In the genomic region with DNA sequence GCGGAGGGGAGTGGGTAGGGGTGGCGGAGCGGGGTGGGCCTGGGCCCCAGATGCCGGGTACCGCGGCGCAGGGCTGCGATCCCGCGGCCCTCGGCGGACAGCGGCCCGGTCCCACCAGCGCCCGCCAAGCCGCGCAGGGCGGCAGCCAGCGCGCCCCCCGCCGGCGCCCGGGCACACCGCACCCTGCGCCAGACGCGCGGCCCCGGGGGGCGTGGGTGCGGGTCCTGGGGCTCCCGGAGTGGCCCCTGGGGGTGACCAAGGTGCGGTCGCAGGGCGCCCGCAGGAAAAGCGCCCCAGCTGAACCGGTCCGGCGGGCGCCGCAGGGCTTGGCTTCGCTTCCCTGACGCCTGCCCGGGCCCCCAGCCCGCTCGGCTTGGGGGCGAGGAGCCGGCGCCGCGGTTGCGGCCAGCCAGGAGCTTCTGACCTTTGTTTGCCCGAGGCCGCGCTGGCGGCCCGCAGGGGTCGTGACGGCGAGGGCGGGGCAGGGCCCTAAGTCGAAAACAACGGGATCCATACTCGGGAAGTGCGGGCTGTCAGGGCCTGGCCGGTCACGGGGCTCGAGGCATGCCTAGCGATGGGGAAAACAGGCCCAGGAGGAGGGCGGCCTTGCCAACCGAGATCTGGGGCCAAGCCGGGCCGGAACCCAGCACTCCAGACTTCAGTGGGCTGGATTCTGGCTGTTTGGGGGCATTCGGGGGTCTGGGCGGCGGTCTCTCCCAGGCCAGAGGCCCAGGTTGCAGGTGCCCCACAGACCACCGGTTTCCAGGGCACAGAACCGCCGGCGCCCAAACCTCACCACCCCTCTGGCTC, we compare ENCODE assay signal across 1 cellular context.
A peak's percentile ranks its signal among the peaks of the same experiment; 100 is the strongest.
TF ChIP-seq lines count a peak whose summit lies in the region.

No MANE protein-coding gene starts in this region.

TF ChIP-seq in HepG2, 621 proteins besides CTCF, POLR2A, EP300 and RAD21 (continues in another document):
- no peak for TF ChIP-seq AHR (CRISPR knock-in tag; IDR thresholded peaks at IDR 0.05)
- TF ChIP-seq SOX6 (IDR thresholded peaks at IDR 0.05), result no peak
- TF ChIP-seq SOX6 (CRISPR knock-in tag; IDR thresholded peaks at IDR 0.05), result peak; percentile 33; the same call in 1 of the 2 replicates
- TF ChIP-seq, protein P1, sequence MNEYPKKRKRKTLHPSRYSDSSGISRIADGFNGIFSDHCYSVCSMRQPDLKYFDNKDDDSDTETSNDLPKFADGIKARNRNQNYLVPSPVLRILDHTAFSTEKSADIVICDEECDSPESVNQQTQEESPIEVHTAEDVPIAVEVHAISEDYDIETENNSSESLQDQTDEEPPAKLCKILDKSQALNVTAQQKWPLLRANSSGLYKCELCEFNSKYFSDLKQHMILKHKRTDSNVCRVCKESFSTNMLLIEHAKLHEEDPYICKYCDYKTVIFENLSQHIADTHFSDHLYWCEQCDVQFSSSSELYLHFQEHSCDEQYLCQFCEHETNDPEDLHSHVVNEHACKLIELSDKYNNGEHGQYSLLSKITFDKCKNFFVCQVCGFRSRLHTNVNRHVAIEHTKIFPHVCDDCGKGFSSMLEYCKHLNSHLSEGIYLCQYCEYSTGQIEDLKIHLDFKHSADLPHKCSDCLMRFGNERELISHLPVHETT (CRISPR knock-in tag; conservative IDR thresholded peaks at IDR 0.05), result no peak
- TF ChIP-seq POLR2AphosphoS2 (IDR thresholded peaks at IDR 0.05; ENCODE audit: low read depth, low read length), result no peak
- TF ChIP-seq AGO2 (optimal IDR thresholded peaks at IDR 0.05; ENCODE audit: low read depth, low read length), result peak; percentile 59
- TF ChIP-seq, protein P2, sequence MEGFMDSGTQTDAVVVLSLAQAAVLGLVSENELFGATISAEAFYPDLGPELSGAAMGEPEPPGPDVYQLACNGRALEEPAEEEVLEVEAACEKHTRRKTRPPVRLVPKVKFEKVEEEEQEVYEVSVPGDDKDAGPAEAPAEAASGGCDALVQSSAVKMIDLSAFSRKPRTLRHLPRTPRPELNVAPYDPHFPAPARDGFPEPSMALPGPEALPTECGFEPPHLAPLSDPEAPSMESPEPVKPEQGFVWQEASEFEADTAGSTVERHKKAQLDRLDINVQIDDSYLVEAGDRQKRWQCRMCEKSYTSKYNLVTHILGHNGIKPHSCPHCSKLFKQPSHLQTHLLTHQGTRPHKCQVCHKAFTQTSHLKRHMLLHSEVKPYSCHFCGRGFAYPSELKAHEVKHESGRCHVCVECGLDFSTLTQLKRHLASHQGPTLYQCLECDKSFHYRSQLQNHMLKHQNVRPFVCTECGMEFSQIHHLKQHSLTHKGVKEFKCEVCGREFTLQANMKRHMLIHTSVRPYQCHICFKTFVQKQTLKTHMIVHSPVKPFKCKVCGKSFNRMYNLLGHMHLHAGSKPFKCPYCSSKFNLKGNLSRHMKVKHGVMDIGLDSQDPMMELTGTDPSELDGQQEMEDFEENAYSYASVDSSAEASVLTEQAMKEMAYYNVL (CRISPR knock-in tag; IDR thresholded peaks at IDR 0.05; ENCODE audit: borderline replicate concordance), result 0 out of 2 replicates have a peak, but pooled peaks have one; percentile 47
- TF ChIP-seq ZNF441 (CRISPR knock-in tag; IDR thresholded peaks at IDR 0.05; ENCODE audit: borderline replicate concordance), result 0 out of 2 replicates have a peak, but pooled peaks have one; percentile 46
- peak; percentile 77 for TF ChIP-seq ZFY (CRISPR knock-in tag; IDR thresholded peaks at IDR 0.05)
- TF ChIP-seq, protein P3, sequence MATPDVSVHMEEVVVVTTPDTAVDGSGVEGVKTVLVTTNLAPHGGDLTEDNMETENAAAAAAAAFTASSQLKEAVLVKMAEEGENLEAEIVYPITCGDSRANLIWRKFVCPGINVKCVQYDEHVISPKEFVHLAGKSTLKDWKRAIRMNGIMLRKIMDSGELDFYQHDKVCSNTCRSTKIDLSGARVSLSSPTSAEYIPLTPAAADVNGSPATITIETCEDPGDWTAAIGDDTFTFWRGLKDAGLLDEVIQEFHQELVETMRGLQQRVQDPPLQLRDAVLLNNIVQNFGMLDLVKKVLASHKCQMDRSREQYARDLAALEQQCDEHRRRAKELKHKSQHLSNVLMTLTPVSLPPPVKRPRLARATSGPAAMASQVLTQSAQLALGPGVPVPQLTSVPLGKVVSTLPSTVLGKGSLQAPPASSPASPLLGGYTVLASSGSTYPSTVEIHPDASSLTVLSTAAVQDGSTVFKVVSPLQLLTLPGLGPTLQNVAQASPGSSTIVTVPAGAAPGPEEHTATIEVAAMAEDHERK (CRISPR knock-in tag; IDR thresholded peaks at IDR 0.05; ENCODE audit: low read depth), result no peak
- TF ChIP-seq GABPB1 (CRISPR knock-in tag; IDR thresholded peaks at IDR 0.05), result 0 out of 2 replicates have a peak, but pooled peaks have one; percentile 30
- 0 out of 4 replicates have a peak, but pooled peaks of 1 of the 2 experiments have one; percentile 32 for TF ChIP-seq KLF16 (CRISPR knock-in tag; IDR thresholded peaks at IDR 0.05)
- TF ChIP-seq RARA (CRISPR knock-in tag; IDR thresholded peaks at IDR 0.05), result peak; percentile 50
- TF ChIP-seq JUND (CRISPR knock-in tag; IDR thresholded peaks at IDR 0.05), result no peak
- TF ChIP-seq, protein P4, sequence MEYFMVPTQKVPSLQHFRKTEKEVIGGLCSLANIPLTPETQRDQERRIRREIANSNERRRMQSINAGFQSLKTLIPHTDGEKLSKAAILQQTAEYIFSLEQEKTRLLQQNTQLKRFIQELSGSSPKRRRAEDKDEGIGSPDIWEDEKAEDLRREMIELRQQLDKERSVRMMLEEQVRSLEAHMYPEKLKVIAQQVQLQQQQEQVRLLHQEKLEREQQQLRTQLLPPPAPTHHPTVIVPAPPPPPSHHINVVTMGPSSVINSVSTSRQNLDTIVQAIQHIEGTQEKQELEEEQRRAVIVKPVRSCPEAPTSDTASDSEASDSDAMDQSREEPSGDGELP (IDR thresholded peaks at IDR 0.05; ENCODE audit: borderline replicate concordance, low read depth), result no peak
- TF ChIP-seq, protein P5, sequence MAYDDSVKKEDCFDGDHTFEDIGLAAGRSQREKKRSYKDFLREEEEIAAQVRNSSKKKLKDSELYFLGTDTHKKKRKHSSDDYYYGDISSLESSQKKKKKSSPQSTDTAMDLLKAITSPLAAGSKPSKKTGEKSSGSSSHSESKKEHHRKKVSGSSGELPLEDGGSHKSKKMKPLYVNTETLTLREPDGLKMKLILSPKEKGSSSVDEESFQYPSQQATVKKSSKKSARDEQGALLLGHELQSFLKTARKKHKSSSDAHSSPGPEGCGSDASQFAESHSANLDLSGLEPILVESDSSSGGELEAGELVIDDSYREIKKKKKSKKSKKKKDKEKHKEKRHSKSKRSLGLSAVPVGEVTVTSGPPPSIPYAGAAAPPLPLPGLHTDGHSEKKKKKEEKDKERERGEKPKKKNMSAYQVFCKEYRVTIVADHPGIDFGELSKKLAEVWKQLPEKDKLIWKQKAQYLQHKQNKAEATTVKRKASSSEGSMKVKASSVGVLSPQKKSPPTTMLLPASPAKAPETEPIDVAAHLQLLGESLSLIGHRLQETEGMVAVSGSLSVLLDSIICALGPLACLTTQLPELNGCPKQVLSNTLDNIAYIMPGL (CRISPR knock-in tag; IDR thresholded peaks at IDR 0.05; ENCODE audit: borderline replicate concordance in 1 of 2, low read depth in 1 of 2), result 0 out of 4 replicates have a peak, but pooled peaks of 1 of the 2 experiments have one; percentile 11
- no peak for TF ChIP-seq ZSCAN22 (CRISPR knock-in tag; IDR thresholded peaks at IDR 0.05)
- TF ChIP-seq, protein P6, sequence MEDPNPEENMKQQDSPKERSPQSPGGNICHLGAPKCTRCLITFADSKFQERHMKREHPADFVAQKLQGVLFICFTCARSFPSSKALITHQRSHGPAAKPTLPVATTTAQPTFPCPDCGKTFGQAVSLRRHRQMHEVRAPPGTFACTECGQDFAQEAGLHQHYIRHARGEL (CRISPR knock-in tag; IDR thresholded peaks at IDR 0.05), result 0 out of 2 replicates have a peak, but pooled peaks have one; percentile 29
- no peak for TF ChIP-seq THAP11 (CRISPR knock-in tag; IDR thresholded peaks at IDR 0.05)
- TF ChIP-seq, protein P7, sequence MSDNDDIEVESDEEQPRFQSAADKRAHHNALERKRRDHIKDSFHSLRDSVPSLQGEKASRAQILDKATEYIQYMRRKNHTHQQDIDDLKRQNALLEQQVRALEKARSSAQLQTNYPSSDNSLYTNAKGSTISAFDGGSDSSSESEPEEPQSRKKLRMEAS (IDR thresholded peaks at IDR 0.05), result peak; percentile 56; the same call in 1 of the 2 replicates
- peak; percentile 64; the same call in 1 of the 2 replicates for TF ChIP-seq ARNTL (CRISPR knock-in tag; IDR thresholded peaks at IDR 0.05)
- no peak for TF ChIP-seq NR2F6 (IDR thresholded peaks at IDR 0.05)
- TF ChIP-seq NR2F6 (CRISPR knock-in tag; IDR thresholded peaks at IDR 0.05), result peak; percentile 70
- peak; percentile 11; the same call in 1 of the 2 replicates for TF ChIP-seq SOX5 (CRISPR knock-in tag; IDR thresholded peaks at IDR 0.05; ENCODE audit: borderline replicate concordance)
- peak; percentile 26 for TF ChIP-seq SKI (IDR thresholded peaks at IDR 0.05; ENCODE audit: partially characterized antibody)
- TF ChIP-seq ZNF557 (CRISPR knock-in tag; IDR thresholded peaks at IDR 0.05), result no peak
- TF ChIP-seq, protein P8, sequence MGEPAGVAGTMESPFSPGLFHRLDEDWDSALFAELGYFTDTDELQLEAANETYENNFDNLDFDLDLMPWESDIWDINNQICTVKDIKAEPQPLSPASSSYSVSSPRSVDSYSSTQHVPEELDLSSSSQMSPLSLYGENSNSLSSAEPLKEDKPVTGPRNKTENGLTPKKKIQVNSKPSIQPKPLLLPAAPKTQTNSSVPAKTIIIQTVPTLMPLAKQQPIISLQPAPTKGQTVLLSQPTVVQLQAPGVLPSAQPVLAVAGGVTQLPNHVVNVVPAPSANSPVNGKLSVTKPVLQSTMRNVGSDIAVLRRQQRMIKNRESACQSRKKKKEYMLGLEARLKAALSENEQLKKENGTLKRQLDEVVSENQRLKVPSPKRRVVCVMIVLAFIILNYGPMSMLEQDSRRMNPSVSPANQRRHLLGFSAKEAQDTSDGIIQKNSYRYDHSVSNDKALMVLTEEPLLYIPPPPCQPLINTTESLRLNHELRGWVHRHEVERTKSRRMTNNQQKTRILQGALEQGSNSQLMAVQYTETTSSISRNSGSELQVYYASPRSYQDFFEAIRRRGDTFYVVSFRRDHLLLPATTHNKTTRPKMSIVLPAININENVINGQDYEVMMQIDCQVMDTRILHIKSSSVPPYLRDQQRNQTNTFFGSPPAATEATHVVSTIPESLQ (CRISPR knock-in tag; conservative IDR thresholded peaks at IDR 0.05), result no peak
- TF ChIP-seq ERF (CRISPR knock-in tag; IDR thresholded peaks at IDR 0.05), result peak; percentile 58; the same call in 1 of the 2 replicates
- 0 out of 2 replicates have a peak, but pooled peaks have one; percentile 27 for TF ChIP-seq SIN3A (IDR thresholded peaks at IDR 0.05; ENCODE audit: borderline replicate concordance, low read depth, low read length)
- TF ChIP-seq, protein P9, sequence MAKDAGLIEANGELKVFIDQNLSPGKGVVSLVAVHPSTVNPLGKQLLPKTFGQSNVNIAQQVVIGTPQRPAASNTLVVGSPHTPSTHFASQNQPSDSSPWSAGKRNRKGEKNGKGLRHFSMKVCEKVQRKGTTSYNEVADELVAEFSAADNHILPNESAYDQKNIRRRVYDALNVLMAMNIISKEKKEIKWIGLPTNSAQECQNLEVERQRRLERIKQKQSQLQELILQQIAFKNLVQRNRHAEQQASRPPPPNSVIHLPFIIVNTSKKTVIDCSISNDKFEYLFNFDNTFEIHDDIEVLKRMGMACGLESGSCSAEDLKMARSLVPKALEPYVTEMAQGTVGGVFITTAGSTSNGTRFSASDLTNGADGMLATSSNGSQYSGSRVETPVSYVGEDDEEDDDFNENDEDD (CRISPR knock-in tag; IDR thresholded peaks at IDR 0.05; ENCODE audit: borderline replicate concordance), result peak; percentile 43; the same call in 1 of the 2 replicates
- 0 out of 2 replicates have a peak, but pooled peaks have one; percentile 18 for TF ChIP-seq KLF6 (CRISPR knock-in tag; IDR thresholded peaks at IDR 0.05)
- 0 out of 2 replicates have a peak, but pooled peaks have one; percentile 4 for TF ChIP-seq TOPORS (CRISPR knock-in tag; IDR thresholded peaks at IDR 0.05)
- TF ChIP-seq, protein P10, sequence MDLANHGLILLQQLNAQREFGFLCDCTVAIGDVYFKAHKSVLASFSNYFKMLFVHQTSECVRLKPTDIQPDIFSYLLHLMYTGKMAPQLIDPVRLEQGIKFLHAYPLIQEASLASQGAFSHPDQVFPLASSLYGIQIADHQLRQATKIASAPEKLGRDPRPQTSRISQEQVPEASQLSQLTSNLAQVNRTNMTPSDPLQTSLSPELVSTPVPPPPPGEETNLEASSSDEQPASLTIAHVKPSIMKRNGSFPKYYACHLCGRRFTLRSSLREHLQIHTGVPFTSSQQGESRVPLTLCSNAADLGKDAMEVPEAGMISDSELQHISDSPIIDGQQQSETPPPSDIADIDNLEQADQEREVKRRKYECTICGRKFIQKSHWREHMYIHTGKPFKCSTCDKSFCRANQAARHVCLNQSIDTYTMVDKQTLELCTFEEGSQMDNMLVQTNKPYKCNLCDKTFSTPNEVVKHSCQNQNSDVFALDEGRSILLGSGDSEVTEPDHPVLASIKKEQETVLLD (CRISPR knock-in tag; IDR thresholded peaks at IDR 0.05; ENCODE audit: low read depth), result peak; percentile 68
- TF ChIP-seq ZNF230 (CRISPR knock-in tag; IDR thresholded peaks at IDR 0.05), result 0 out of 2 replicates have a peak, but pooled peaks have one; percentile 20
- peak; percentile 36 for TF ChIP-seq HNRNPLL (IDR thresholded peaks at IDR 0.05; ENCODE audit: low read depth, low read length, poor library complexity, severe bottlenecking)
- TF ChIP-seq, protein P11, sequence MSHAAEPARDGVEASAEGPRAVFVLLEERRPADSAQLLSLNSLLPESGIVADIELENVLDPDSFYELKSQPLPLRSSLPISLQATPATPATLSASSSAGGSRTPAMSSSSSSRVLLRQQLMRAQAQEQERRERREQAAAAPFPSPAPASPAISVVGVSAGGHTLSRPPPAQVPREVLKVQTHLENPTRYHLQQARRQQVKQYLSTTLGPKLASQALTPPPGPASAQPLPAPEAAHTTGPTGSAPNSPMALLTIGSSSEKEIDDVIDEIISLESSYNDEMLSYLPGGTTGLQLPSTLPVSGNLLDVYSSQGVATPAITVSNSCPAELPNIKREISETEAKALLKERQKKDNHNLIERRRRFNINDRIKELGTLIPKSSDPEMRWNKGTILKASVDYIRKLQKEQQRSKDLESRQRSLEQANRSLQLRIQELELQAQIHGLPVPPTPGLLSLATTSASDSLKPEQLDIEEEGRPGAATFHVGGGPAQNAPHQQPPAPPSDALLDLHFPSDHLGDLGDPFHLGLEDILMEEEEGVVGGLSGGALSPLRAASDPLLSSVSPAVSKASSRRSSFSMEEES (CRISPR knock-in tag; IDR thresholded peaks at IDR 0.05), result 0 out of 2 replicates have a peak, but pooled peaks have one; percentile 33
- TF ChIP-seq NFYC (CRISPR knock-in tag; IDR thresholded peaks at IDR 0.05), result no peak
- TF ChIP-seq, protein P12, sequence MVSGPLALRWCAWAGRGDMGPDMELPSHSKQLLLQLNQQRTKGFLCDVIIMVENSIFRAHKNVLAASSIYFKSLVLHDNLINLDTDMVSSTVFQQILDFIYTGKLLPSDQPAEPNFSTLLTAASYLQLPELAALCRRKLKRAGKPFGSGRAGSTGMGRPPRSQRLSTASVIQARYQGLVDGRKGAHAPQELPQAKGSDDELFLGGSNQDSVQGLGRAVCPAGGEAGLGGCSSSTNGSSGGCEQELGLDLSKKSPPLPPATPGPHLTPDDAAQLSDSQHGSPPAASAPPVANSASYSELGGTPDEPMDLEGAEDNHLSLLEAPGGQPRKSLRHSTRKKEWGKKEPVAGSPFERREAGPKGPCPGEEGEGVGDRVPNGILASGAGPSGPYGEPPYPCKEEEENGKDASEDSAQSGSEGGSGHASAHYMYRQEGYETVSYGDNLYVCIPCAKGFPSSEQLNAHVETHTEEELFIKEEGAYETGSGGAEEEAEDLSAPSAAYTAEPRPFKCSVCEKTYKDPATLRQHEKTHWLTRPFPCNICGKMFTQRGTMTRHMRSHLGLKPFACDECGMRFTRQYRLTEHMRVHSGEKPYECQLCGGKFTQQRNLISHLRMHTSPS (CRISPR knock-in tag; IDR thresholded peaks at IDR 0.05; ENCODE audit: low read depth), result no peak
- TF ChIP-seq RELA (CRISPR knock-in tag; IDR thresholded peaks at IDR 0.05), result no peak
- TF ChIP-seq SPEN (CRISPR knock-in tag; IDR thresholded peaks at IDR 0.05; ENCODE audit: low read depth), result peak; percentile 26; the same call in 1 of the 2 replicates
